ENCODE assay signal across 16 cellular contexts in the genomic region with DNA sequence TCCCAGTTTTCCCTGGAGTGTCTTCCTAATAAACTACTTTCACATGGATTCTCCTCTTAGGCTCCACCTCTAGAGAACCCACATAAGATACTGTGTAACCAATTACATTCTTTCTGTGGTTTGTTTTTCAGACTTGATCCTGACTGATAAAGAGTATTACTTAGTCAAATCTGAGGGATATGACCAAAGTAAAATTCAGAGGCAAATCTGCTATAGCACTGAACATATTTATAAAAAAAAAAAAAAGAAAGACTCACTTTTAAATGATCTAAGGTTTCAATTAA. TPM values are rescaled to one million over a fixed set of nuclear protein-coding genes. Genes with fewer than 3 reads are reported as not detected.
A peak's percentile ranks its signal among the peaks of the same experiment; 100 is the strongest.
DNase-seq lines count a peak whose midpoint lies in the region; ATAC-seq and TF ChIP-seq lines count a peak whose summit lies in the region.
"Had no signal": no experiment of that assay in that cellular context is flagged by ENCODE, and none has a peak within 500 bp of the region (broad histone marks: within the 10 kb centered on the region; RNA-seq: fewer than 3 reads in every experiment).

No MANE protein-coding gene starts in this region.

- peaks cover 46% of the 10 kb centered on the region for H3K36me3 Mint-ChIP-seq in activated T-helper 1 cell treated with anti-CD3 and anti-CD28 coated beads, Interleukin-12 subunit alpha, Interleukin-12 subunit beta, Interleukin-2, Interleukin-4 antibody, amounts not matched to agents 30 ng/mL and 10 ng/mL and 1 ng/mL, durations not matched to agents 14 hours and 24 hours and 36 hours (ENCODE audit: low read depth)

- no peak overlapping the region for H3K4me3 ChIP-seq in BLaER1
- no peak overlapping the region for H3K4me3 ChIP-seq in hepatocyte
- H3K4me3 ChIP-seq in right atrium auricular region = no peak overlapping the region
- H3K4me3 ChIP-seq: tibial nerve had no signal

- H3K9me3 ChIP-seq in BLaER1 (no peaks in the 10 kb centered on the region), hepatocyte (ENCODE audit: low read depth) (no peaks in the 10 kb centered on the region), right atrium auricular region (no peaks in the 10 kb centered on the region)
- H3K9me3 ChIP-seq: spleen, tibial nerve had no signal

- H3K27me3 Mint-ChIP-seq in activated T-helper 1 cell treated with anti-CD3 and anti-CD28 coated beads, Interleukin-12 subunit alpha, Interleukin-12 subunit beta, Interleukin-2, Interleukin-4 antibody, amounts not matched to agents 30 ng/mL and 10 ng/mL and 1 ng/mL, durations not matched to agents 14 hours and 24 hours and 36 hours (ENCODE audit: insufficient read depth) = no peaks in the 10 kb centered on the region
- H3K27me3 Mint-ChIP-seq: dendritic cell treated with granulocyte-macrophage colony-stimulating factor and Interleukin-4, amounts not matched to agents 40 ng/mL and 50 ng/mL, for 4 days had no signal

- no peak for ATAC-seq in left cardiac atrium

- H3K4me1 Mint-ChIP-seq in activated T-helper 1 cell treated with anti-CD3 and anti-CD28 coated beads, Interleukin-12 subunit alpha, Interleukin-12 subunit beta, Interleukin-2, Interleukin-4 antibody, amounts not matched to agents 30 ng/mL and 10 ng/mL and 1 ng/mL, durations not matched to agents 14 hours and 24 hours and 36 hours (ENCODE audit: low read depth) = peaks cover 64% of the 10 kb centered on the region

- intact Hi-C loops in activated T-helper 1 cell treated with anti-CD3 and anti-CD28 coated beads, Interleukin-12 subunit alpha, Interleukin-12 subunit beta, Interleukin-2, Interleukin-4 antibody, amounts not matched to agents 30 ng/mL and 10 ng/mL and 1 ng/mL, durations not matched to agents 14 hours and 24 hours and 36 hours (cut with micrococcal nuclease) = no loop called here
- intact Hi-C loops in left cardiac atrium (cut with DNase I) = loop anchor here in 1 of 2 donors (5.0 kb wide), 1 partner anchor 192 kb away; no protein-coding TSS in a partner anchor

- peak overlapping the region; percentile 77 for H3K27ac Mint-ChIP-seq in activated T-helper 1 cell treated with anti-CD3 and anti-CD28 coated beads, Interleukin-12 subunit alpha, Interleukin-12 subunit beta, Interleukin-2, Interleukin-4 antibody, amounts not matched to agents 30 ng/mL and 10 ng/mL and 1 ng/mL, durations not matched to agents 14 hours and 24 hours and 36 hours

- H3K4me2 ChIP-seq in BLaER1 (peak overlapping the region; percentile 27; the same call in 1 of the 2 replicates), hepatocyte (peak overlapping the region; percentile 3)

- peak overlapping the region; percentile 23 for H3K4me3 Mint-ChIP-seq in activated T-helper 1 cell treated with anti-CD3 and anti-CD28 coated beads, Interleukin-12 subunit alpha, Interleukin-12 subunit beta, Interleukin-2, Interleukin-4 antibody, amounts not matched to agents 30 ng/mL and 10 ng/mL and 1 ng/mL, durations not matched to agents 14 hours and 24 hours and 36 hours
- H3K4me3 Mint-ChIP-seq: dendritic cell treated with granulocyte-macrophage colony-stimulating factor and Interleukin-4, amounts not matched to agents 40 ng/mL and 50 ng/mL, for 4 days; neural crest cell had no signal

- H3K9ac ChIP-seq in BLaER1 = no peak overlapping the region

- H4K20me1 ChIP-seq in BLaER1 (no peaks in the 10 kb centered on the region), hepatocyte (ENCODE audit: insufficient read depth, poor library complexity, severe bottlenecking) (no peaks in the 10 kb centered on the region)

- H3K36me3 ChIP-seq in BLaER1 = peaks cover 86% of the 10 kb centered on the region
- no peaks in the 10 kb centered on the region for H3K36me3 ChIP-seq in hepatocyte (replicated peaks; ENCODE audit: insufficient read depth, low read depth)
- no peaks in the 10 kb centered on the region for H3K36me3 ChIP-seq in right atrium auricular region
- H3K36me3 ChIP-seq: tibial nerve had no signal

- H3K4me1 ChIP-seq in BLaER1 = peaks cover 9% of the 10 kb centered on the region
- H3K4me1 ChIP-seq in hepatocyte (ENCODE audit: insufficient read depth) = peaks cover 38% of the 10 kb centered on the region
- H3K4me1 ChIP-seq in right atrium auricular region = no peaks in the 10 kb centered on the region
- H3K4me1 ChIP-seq: tibial nerve had no signal

- no peak for TF ChIP-seq CTCF in hepatocyte (IDR thresholded peaks at IDR 0.05; ENCODE audit: poor library complexity)
- TF ChIP-seq CTCF in right atrium auricular region (IDR thresholded peaks at IDR 0.05) = no peak

- no peaks in the 10 kb centered on the region for H3K27me3 ChIP-seq in BLaER1
- no peaks in the 10 kb centered on the region for H3K27me3 ChIP-seq in hepatocyte
- H3K27me3 ChIP-seq in right atrium auricular region = no peaks in the 10 kb centered on the region
- H3K27me3 ChIP-seq: spleen, tibial nerve had no signal

- H3K9me2 ChIP-seq in hepatocyte (replicated peaks; ENCODE audit: insufficient read depth) = no peaks in the 10 kb centered on the region

- H2AFZ ChIP-seq in hepatocyte = no peak overlapping the region

- no peaks in the 10 kb centered on the region for H3K9me3 Mint-ChIP-seq in activated T-helper 1 cell treated with anti-CD3 and anti-CD28 coated beads, Interleukin-12 subunit alpha, Interleukin-12 subunit beta, Interleukin-2, Interleukin-4 antibody, amounts not matched to agents 30 ng/mL and 10 ng/mL and 1 ng/mL, durations not matched to agents 14 hours and 24 hours and 36 hours
- H3K9me3 Mint-ChIP-seq: dendritic cell treated with granulocyte-macrophage colony-stimulating factor and Interleukin-4, amounts not matched to agents 40 ng/mL and 50 ng/mL, for 4 days; neural crest cell had no signal

- peak; percentile 53 for DNase-seq in ELR (ENCODE audit: low read depth)
- no peak for DNase-seq in activated T-helper 1 cell treated with anti-CD3 and anti-CD28 coated beads, Interleukin-12 subunit alpha, Interleukin-12 subunit beta, Interleukin-2, Interleukin-4 antibody, amounts not matched to agents 30 ng/mL and 10 ng/mL and 1 ng/mL, durations not matched to agents 14 hours and 24 hours and 36 hours (ENCODE audit: low spot score)
- no peak for DNase-seq in hepatocyte (ENCODE audit: low spot score)
- no peak for DNase-seq in left cardiac atrium
- DNase-seq in right atrium auricular region (ENCODE audit: low spot score) = no peak
- no peak for DNase-seq in NCI-H446 (lab: John Stamatoyannopoulos, UW)
- DNase-seq in dermis blood vessel endothelial cell = no peak
- DNase-seq: activated CD8-positive, alpha-beta memory T cell treated with anti-CD3 and anti-CD28 coated beads for 24 hours; left colon; NCI-H2081 treated with DMSO at 0.1 percent for 48 hours; spleen had no signal

- peak overlapping the region; percentile 52 for H3K27ac ChIP-seq in BLaER1
- H3K27ac ChIP-seq in hepatocyte = peak overlapping the region; percentile 57
- H3K27ac ChIP-seq in right atrium auricular region = no peak overlapping the region
- H3K27ac ChIP-seq: tibial nerve had no signal

- peaks cover 7% of the 10 kb centered on the region for H3K79me2 ChIP-seq in hepatocyte

RNA-seq across cellular contexts. Expression of gene CKAP2L, which starts 13.9 kb away (rescaled TPM):
- total RNA-seq in activated T-helper 1 cell treated with anti-CD3 and anti-CD28 coated beads, Interleukin-12 subunit alpha, Interleukin-12 subunit beta, Interleukin-2, Interleukin-4 antibody, amounts not matched to agents 30 ng/mL and 10 ng/mL and 1 ng/mL, durations not matched to agents 14 hours and 24 hours and 36 hours = 20.9 and 21.2 TPM in 2 replicates
- 4.3 and 8.1 TPM in 2 replicates for total RNA-seq in hepatocyte
- polyA plus RNA-seq in hepatocyte = 5.0 and 7.2 TPM in 2 replicates
- under 1 TPM; 0.05 to 0.68 TPM for total RNA-seq in left cardiac atrium
- under 1 TPM in 1 of 2 donors, not detected in 1; 0.82 TPM for total RNA-seq in right atrium auricular region
- total RNA-seq in dermis blood vessel endothelial cell = 2.4 and 12.8 TPM in 2 replicates
- total RNA-seq: tibial nerve had no signal

RNA-seq across cellular contexts. Expression of gene NT5DC4, which starts 29.7 kb away (rescaled TPM):
- total RNA-seq in activated T-helper 1 cell treated with anti-CD3 and anti-CD28 coated beads, Interleukin-12 subunit alpha, Interleukin-12 subunit beta, Interleukin-2, Interleukin-4 antibody, amounts not matched to agents 30 ng/mL and 10 ng/mL and 1 ng/mL, durations not matched to agents 14 hours and 24 hours and 36 hours = not detected in 2 replicates
- total RNA-seq in hepatocyte = 1.2 and 2.7 TPM in 2 replicates
- 0.79 and 2.3 TPM in 2 replicates for polyA plus RNA-seq in hepatocyte
- not detected for total RNA-seq in left cardiac atrium
- not detected for total RNA-seq in right atrium auricular region
- not detected in 2 replicates for total RNA-seq in dermis blood vessel endothelial cell
- total RNA-seq: left colon; neural crest cell; T-helper 1 cell treated with Interleukin-12 subunit alpha and Interleukin-12 subunit beta and Interleukin-4 antibody, amounts not matched to agents 30 ng/mL and 1 ng/mL, for 36 hours; tibial nerve had no signal

RNA-seq across cellular contexts. Expression of gene IL1A, which starts 33.8 kb away (rescaled TPM):
- 7.5 and 7.8 TPM in 2 replicates for total RNA-seq in activated T-helper 1 cell treated with anti-CD3 and anti-CD28 coated beads, Interleukin-12 subunit alpha, Interleukin-12 subunit beta, Interleukin-2, Interleukin-4 antibody, amounts not matched to agents 30 ng/mL and 10 ng/mL and 1 ng/mL, durations not matched to agents 14 hours and 24 hours and 36 hours
- 2.3 and 3.1 TPM in 2 replicates for total RNA-seq in hepatocyte
- polyA plus RNA-seq in hepatocyte = 1.1 and 1.4 TPM in 2 replicates
- total RNA-seq in left cardiac atrium = not detected
- not detected for total RNA-seq in right atrium auricular region
- under 0.01 and 0.19 TPM in 2 replicates for total RNA-seq in dermis blood vessel endothelial cell
- total RNA-seq: neural crest cell had no signal

Comparison
In these comparisons a context has a peak if more than half of its experiments do, and no peak if none do; other contexts are left out.
1. H3K27ac ChIP-seq: peak in BLaER1 (single experiment) and hepatocyte (single experiment); none in right atrium auricular region (0 of 2).